16 cellular contexts compared by ENCODE assay signal in the genomic region with DNA sequence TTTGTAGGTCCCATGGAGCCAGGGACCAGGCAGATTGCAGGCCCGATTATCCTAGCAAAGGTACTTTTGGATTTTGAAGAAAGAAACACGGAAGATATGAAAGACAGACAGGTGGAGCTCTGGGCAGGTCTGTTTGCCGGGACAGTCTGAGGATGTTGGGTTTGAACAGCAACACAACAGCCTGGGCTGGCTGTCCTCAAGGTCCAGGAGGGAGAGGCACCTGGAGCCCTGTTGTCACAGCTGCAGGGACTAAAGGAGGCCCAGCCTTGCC. TPM values are rescaled to one million over a fixed set of nuclear protein-coding genes. Genes with fewer than 3 reads are reported as not detected.
DNase-seq lines count a peak whose midpoint lies in the region; ATAC-seq, FAIRE-seq and TF ChIP-seq lines count a peak whose summit lies in the region.
"Had no signal": no experiment of that assay in that cellular context is flagged by ENCODE, and none has a peak within 500 bp of the region (broad histone marks: within the 10 kb centered on the region; RNA-seq: fewer than 3 reads in every experiment).

No MANE protein-coding gene starts in this region.

- no peak for ATAC-seq in Right ventricle myocardium superior (ENCODE audit: poor library complexity)
- peak in 2 of 4 donors; percentile 20 to 44 for ATAC-seq in pancreas
- ATAC-seq in HG02798 (IDR thresholded peaks at IDR 0.05; ENCODE audit: poor library complexity, unreplicated experiment), result no peak

- no peak for TF ChIP-seq POLR2A in uterus (IDR thresholded peaks at IDR 0.05)

- 25 to 31% methylated on average over 3 of the region's 3 CpGs for WGBS in pancreas, 2 donors

- intact Hi-C loops in Right ventricle myocardium superior (cut with DNase I) (no loop called here), pancreas (cut with DNase I) (no loop called here), uterus (cut with DNase I; ENCODE audit: low total_unique reads) (no loop called here)

- peak overlapping the region; percentile 82 to 84 for H3K27ac ChIP-seq in right atrium auricular region
- H3K27ac ChIP-seq in iPS-20b (ENCODE audit: low read length), result no peak overlapping the region
- H3K27ac ChIP-seq in pancreas, result peak overlapping the region; percentile 58 to 85 (median 70)
- peak overlapping the region; percentile 72 to 73 for H3K27ac ChIP-seq in uterus
- H3K27ac ChIP-seq: SK-N-MC had no signal

- FAIRE-seq in pancreas (lab: Jason Lieb, UNC), result no peak

- TF ChIP-seq CTCF in right atrium auricular region (IDR thresholded peaks at IDR 0.05) (no peak), pancreas (IDR thresholded peaks at IDR 0.05) (no peak), uterus (IDR thresholded peaks at IDR 0.05) (no peak)

- H3K9me3 ChIP-seq in right atrium auricular region (no peaks in the 10 kb centered on the region), iPS-20b (ENCODE audit: insufficient read depth, low read depth, low read length) (no peaks in the 10 kb centered on the region), pancreas (no peaks in the 10 kb centered on the region), uterus (no peaks in the 10 kb centered on the region)

- peaks cover 0 to 82% of the 10 kb centered on the region in 2 donors for H3K4me1 ChIP-seq in right atrium auricular region
- H3K4me1 ChIP-seq in iPS-20b (ENCODE audit: insufficient read depth, low read length), result peaks cover 37% of the 10 kb centered on the region
- peaks cover 21 to 31% (median 27%) of the 10 kb centered on the region in 3 donors for H3K4me1 ChIP-seq in pancreas
- peaks cover 0 to 21% of the 10 kb centered on the region in 2 donors for H3K4me1 ChIP-seq in uterus

- no peaks in the 10 kb centered on the region for H3K36me3 ChIP-seq in right atrium auricular region
- no peaks in the 10 kb centered on the region for H3K36me3 ChIP-seq in iPS-20b (ENCODE audit: insufficient read depth, low read depth, low read length)
- H3K36me3 ChIP-seq in pancreas, result peaks cover 0 to 8% (median 3%) of the 10 kb centered on the region in 3 donors
- no peaks in the 10 kb centered on the region for H3K36me3 ChIP-seq in uterus

- no peak for DNase-seq in right atrium auricular region (ENCODE audit: low spot score)
- no peak for DNase-seq in Right ventricle myocardium superior
- DNase-seq in pancreas, result peak in 1 of 6 donors; percentile 45
- DNase-seq in uterus, result no peak
- DNase-seq in AG20443 (ENCODE audit: low spot score), result no peak
- no peak for DNase-seq in central memory CD4-positive, alpha-beta T cell
- DNase-seq: activated CD4-positive, alpha-beta T cell treated with anti-CD3 and anti-CD28 coated beads, Interleukin-2, amount 50 U/mL, for 4 hours; activated T-cell treated with anti-CD3 and anti-CD28 coated beads, Interleukin-2, amount 50 U/mL, for 48 hours; amniotic stem cell; COR-L47; Kasumi-1; NCI-H1694 had no signal

- H3K4me3 ChIP-seq in right atrium auricular region (no peak overlapping the region), iPS-20b (ENCODE audit: low read length) (no peak overlapping the region), pancreas (no peak overlapping the region), uterus (no peak overlapping the region)
- H3K4me3 ChIP-seq: SK-N-MC had no signal

- peak overlapping the region; percentile 40; the same call in 1 of the 2 replicates for H3K9ac ChIP-seq in iPS-20b (ENCODE audit: low read depth, low read length)
- H3K9ac ChIP-seq: parathyroid adenoma had no signal

- H3K27me3 ChIP-seq in right atrium auricular region (no peaks in the 10 kb centered on the region), iPS-20b (ENCODE audit: insufficient read depth, low read length) (no peaks in the 10 kb centered on the region), pancreas (no peaks in the 10 kb centered on the region), uterus (no peaks in the 10 kb centered on the region)

RNA-seq across cellular contexts. Expression of gene H6PD, which starts 14.6 kb away (rescaled TPM):
- 10 to 100 TPM; 35.0 to 41.0 TPM for total RNA-seq in right atrium auricular region
- total RNA-seq in Right ventricle myocardium superior, result 20.9 TPM
- 10 to 100 TPM; 14.2 to 34.2 (median 18.5) TPM for total RNA-seq in pancreas
- 10 to 100 TPM in 1 of 2 donors, 1 to 10 TPM in 1; 8.7 to 13.4 TPM for polyA plus RNA-seq in pancreas
- 100 to 1,000 TPM in 1 of 4 donors, 10 to 100 TPM in 3; 28.4 to 107 (median 49.7) TPM for total RNA-seq in uterus

RNA-seq across cellular contexts. Expression of gene SPSB1, which starts 43.5 kb away (rescaled TPM):
- total RNA-seq in right atrium auricular region (10 to 100 TPM; 20.1 to 20.8 TPM), Right ventricle myocardium superior (13.0 TPM), pancreas (10 to 100 TPM; 10.5 to 27.5 (median 21.0) TPM), uterus (10 to 100 TPM; 12.3 to 29.6 (median 20.7) TPM)
- 10 to 100 TPM; 11.9 to 15.4 TPM for polyA plus RNA-seq in pancreas
